8 cellular contexts compared by ENCODE assay signal in the genomic region with DNA sequence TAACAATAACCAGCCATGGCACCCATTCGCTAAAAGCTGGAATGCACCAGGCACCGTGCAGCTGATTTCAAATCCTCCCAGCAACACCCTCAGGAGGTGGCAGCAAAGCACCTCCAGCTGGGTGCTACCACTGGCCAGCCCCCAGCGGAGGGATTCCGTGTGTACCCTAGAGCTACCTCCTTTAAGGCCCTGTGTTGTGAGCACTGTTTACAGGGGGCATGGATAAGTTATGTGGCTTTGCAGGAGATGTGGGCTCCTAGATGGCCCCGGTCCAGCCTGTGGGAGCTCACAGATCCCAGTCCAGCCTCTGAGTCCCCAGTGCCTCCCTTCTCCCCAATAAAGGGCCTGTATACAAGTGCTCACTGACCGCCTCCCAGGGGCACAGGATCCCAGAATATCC. TPM values are rescaled to one million over a fixed set of nuclear protein-coding genes. Genes with fewer than 3 reads are reported as not detected.
DNase-seq lines count a peak whose midpoint lies in the region; ATAC-seq and TF ChIP-seq lines count a peak whose summit lies in the region.

No MANE protein-coding gene starts in this region.

- peaks cover 58% of the 10 kb centered on the region for H4K20me1 ChIP-seq in neural progenitor cell (ENCODE audit: low read depth)

- H3K36me3 Mint-ChIP-seq in neural progenitor cell = peaks cover 15% of the 10 kb centered on the region

- peak overlapping the region; percentile 70 to 91 (median 87) for H3K27ac ChIP-seq in Peyer's patch
- H3K27ac ChIP-seq in neural progenitor cell = no peak overlapping the region

- H3K9ac ChIP-seq in neural progenitor cell = no peak overlapping the region

- H3K36me3 ChIP-seq in Peyer's patch = peaks cover 0 to 27% (median 0%) of the 10 kb centered on the region in 3 donors
- H3K36me3 ChIP-seq in neural progenitor cell = no peaks in the 10 kb centered on the region
- H3K36me3 ChIP-seq in HAP-1 (replicated peaks) = peaks cover 25% of the 10 kb centered on the region

- H3K79me2 ChIP-seq in neural progenitor cell (ENCODE audit: low read depth) = no peaks in the 10 kb centered on the region

- DNase-seq in Peyer's patch (peak in 2 of 3 donors; percentile 58 to 73), left ventricle myocardium superior (no peak), neural progenitor cell (ENCODE audit: low spot score) (no peak), HAP-1 (ENCODE audit: low spot score in 2 of 2) (no peak)
- peak; percentile 57 for DNase-seq in activated effector memory CD4-positive, alpha-beta T cell treated with Interleukin-2 at 50 U/mL for 16 hours
- peak; percentile 34 to 46 for DNase-seq in stimulated activated CD4-positive, alpha-beta T cell treated with anti-CD3 and anti-CD28 coated beads, Interleukin-4, amount 100 ng/mL, for 48 hours (ENCODE audit: low read depth in 2 of 2)

- TF ChIP-seq POLR2A in Peyer's patch (IDR thresholded peaks at IDR 0.05) = no peak

- H3K4me1 Mint-ChIP-seq in neural progenitor cell = peaks cover 8% of the 10 kb centered on the region

- TF ChIP-seq CTCF in Peyer's patch (IDR thresholded peaks at IDR 0.05) = peak in 4 of 6 experiments; percentile 3 to 43 (median 22)
- no peak for TF ChIP-seq CTCF in neural progenitor cell (IDR thresholded peaks at IDR 0.05)

- no peaks in the 10 kb centered on the region for H3K9me3 Mint-ChIP-seq in neural progenitor cell

- peak overlapping the region; percentile 43 to 65 (median 58) for H3K4me3 ChIP-seq in Peyer's patch
- H3K4me3 ChIP-seq in neural progenitor cell = no peak overlapping the region
- no peak overlapping the region for H3K4me3 ChIP-seq in HAP-1

- no peak overlapping the region for H3K4me2 ChIP-seq in neural progenitor cell

- peak; percentile 24 for ATAC-seq in GM18519 (IDR thresholded peaks at IDR 0.05; ENCODE audit: low FRiP score, unreplicated experiment)
- peak; percentile 66 for ATAC-seq in HG02885 (IDR thresholded peaks at IDR 0.05; ENCODE audit: poor library complexity, unreplicated experiment)
- peak; percentile 52 for ATAC-seq in left ventricle myocardium superior

- no peaks in the 10 kb centered on the region for H3F3A ChIP-seq in neural progenitor cell (ENCODE audit: low read depth)

- H3K27me3 ChIP-seq in Peyer's patch = no peaks in the 10 kb centered on the region
- no peaks in the 10 kb centered on the region for H3K27me3 ChIP-seq in neural progenitor cell
- H3K27me3 ChIP-seq in HAP-1 (ENCODE audit: low read depth) = no peaks in the 10 kb centered on the region

- intact Hi-C loops in left ventricle myocardium superior (cut with micrococcal nuclease) = no loop called here

- H3K4me1 ChIP-seq in Peyer's patch (peaks cover 0 to 49% (median 8%) of the 10 kb centered on the region in 4 donors), neural progenitor cell (no peaks in the 10 kb centered on the region), HAP-1 (no peaks in the 10 kb centered on the region)

- in situ Hi-C loops in HAP-1 (cut with MboI; ENCODE audit: low sequenced_read_pairs) = no loop called here

- H2AFZ ChIP-seq in neural progenitor cell (replicated peaks) = no peak overlapping the region

- H3K27me3 Mint-ChIP-seq in neural progenitor cell (ENCODE audit: insufficient read depth, low read depth) = peaks cover 12% of the 10 kb centered on the region

- no peak overlapping the region for H3K4me3 Mint-ChIP-seq in neural progenitor cell

- no peaks in the 10 kb centered on the region for H3K9me3 ChIP-seq in Peyer's patch
- no peaks in the 10 kb centered on the region for H3K9me3 ChIP-seq in neural progenitor cell (ENCODE audit: low read depth)
- H3K9me3 ChIP-seq in HAP-1 = no peaks in the 10 kb centered on the region

- H3K27ac Mint-ChIP-seq in neural progenitor cell = no peak overlapping the region

RNA-seq across cellular contexts. Expression of a gene that starts 27.1 kb away (rescaled TPM):
- 100 to 1,000 TPM; 112 to 325 (median 211) TPM for total RNA-seq in Peyer's patch
- 29.5 TPM for total RNA-seq in left ventricle myocardium superior
- total RNA-seq in neural progenitor cell (ENCODE audit: low replicate concordance) = 16.1 and 27.2 TPM in 2 replicates

Comparison
In these comparisons a context has a peak if more than half of its experiments do, and no peak if none do; other contexts are left out.
1. DNase-seq: peak in Peyer's patch (2 of 3), activated effector memory CD4-positive, alpha-beta T cell treated with Interleukin-2 at 50 U/mL for 16 hours (single experiment) and stimulated activated CD4-positive, alpha-beta T cell treated with anti-CD3 and anti-CD28 coated beads, Interleukin-4, amount 100 ng/mL, for 48 hours (2 of 2); none in left ventricle myocardium superior (single experiment), neural progenitor cell (single experiment) and HAP-1 (0 of 2).
2. H3K4me3 ChIP-seq: peak in Peyer's patch (4 of 4); none in neural progenitor cell (single experiment) and HAP-1 (single experiment).
3. Peak in every context shown above with its lines, with median percentiles within 50 percentile points of each other: ATAC-seq.